8 cellular contexts compared by ENCODE assay signal in genomic region chr6:157020398-157021266, GRCh38.
DNase-seq lines count a peak whose midpoint lies in the region; ATAC-seq and TF ChIP-seq lines count a peak whose summit lies in the region.

No MANE protein-coding gene starts in this region.

- H3K27ac Mint-ChIP-seq in activated CD4-positive, alpha-beta memory T cell treated with anti-CD3 and anti-CD28 coated beads, Interleukin-2, amount 10 ng/mL, durations not matched to agents 7 days and 5 days = peak overlapping the region; percentile 100

- peaks cover 52% of the 10 kb centered on the region for H3K4me1 Mint-ChIP-seq in activated CD4-positive, alpha-beta memory T cell treated with anti-CD3 and anti-CD28 coated beads, Interleukin-2, amount 10 ng/mL, durations not matched to agents 7 days and 5 days

- CTCF ChIA-PET in activated CD4-positive, alpha-beta memory T cell treated with anti-CD3 and anti-CD28 coated beads, Interleukin-2, amount 10 ng/mL, durations not matched to agents 7 days and 5 days (lab: Charles Lee) = interaction anchor here (0.6 to 1.5 kb wide), 5 partner anchors 14 to 301 kb away, joined by 3 to 7 read pairs (median 4); no protein-coding TSS in a partner anchor

- no peak for TF ChIP-seq POLR2A in erythroblast (IDR thresholded peaks at IDR 0.05; ENCODE audit: low read length)

- peak; percentile 63 for DNase-seq in AG10803 (ENCODE audit: low read depth)
- peak; percentile 37 for DNase-seq in NCI-H446 treated with DMSO at 0.1 percent for 48 hours (lab: John Stamatoyannopoulos, UW)
- DNase-seq in activated CD4-positive, alpha-beta memory T cell treated with anti-CD3 and anti-CD28 coated beads, Interleukin-2, amount 10 ng/mL, durations not matched to agents 7 days and 5 days = peak; percentile 68
- DNase-seq in erythroblast (lab: John Stamatoyannopoulos, UW) = peak; percentile 82 to 87
- peak; percentile 75 for DNase-seq in myocyte (ENCODE audit: low read depth)

- H3K27ac ChIP-seq in subcutaneous abdominal adipose tissue (ENCODE audit: low read depth, low read length) = peak overlapping the region; percentile 96

- ATAC-seq in GM18520 (IDR thresholded peaks at IDR 0.05; ENCODE audit: unreplicated experiment) (peak; percentile 27), HG03060 (IDR thresholded peaks at IDR 0.05; ENCODE audit: low read depth, unreplicated experiment) (peak; percentile 9)

- H3K9ac ChIP-seq in subcutaneous abdominal adipose tissue (ENCODE audit: low read length in 5 of 5) = peak overlapping the region; percentile 19 to 97 (median 95)

- TF ChIP-seq CTCF in AG10803 (conservative IDR thresholded peaks at IDR 0.05; ENCODE audit: low read length) = no peak

- no peaks in the 10 kb centered on the region for H3K36me3 ChIP-seq in subcutaneous abdominal adipose tissue (ENCODE audit: control insufficient read depth in 5 of 5, insufficient read depth in 5 of 5, low read length in 5 of 5)

- peaks cover 4% of the 10 kb centered on the region for H3K9me3 Mint-ChIP-seq in activated CD4-positive, alpha-beta memory T cell treated with anti-CD3 and anti-CD28 coated beads, Interleukin-2, amount 10 ng/mL, durations not matched to agents 7 days and 5 days

- H3K4me3 Mint-ChIP-seq in activated CD4-positive, alpha-beta memory T cell treated with anti-CD3 and anti-CD28 coated beads, Interleukin-2, amount 10 ng/mL, durations not matched to agents 7 days and 5 days = peak overlapping the region; percentile 90

- H3K4me3 ChIP-seq in AG10803 (ENCODE audit: low read length) (peak overlapping the region; percentile 78), subcutaneous abdominal adipose tissue (ENCODE audit: low read depth in 1 of 5, low read length in 5 of 5) (peak overlapping the region; percentile 70 to 86 (median 81))

- POLR2A ChIA-PET in activated CD4-positive, alpha-beta memory T cell treated with anti-CD3 and anti-CD28 coated beads, Interleukin-2, amount 10 ng/mL, durations not matched to agents 7 days and 5 days (lab: Charles Lee) = interaction anchor here (0.6 to 4.4 kb wide), 28 partner anchors 9 to 1706 kb away, joined by 3 to 78 read pairs (median 4); partner anchors contain the start of genes ARID1B, TFB1M and TMEM242

- no peaks in the 10 kb centered on the region for H3K27me3 Mint-ChIP-seq in activated CD4-positive, alpha-beta memory T cell treated with anti-CD3 and anti-CD28 coated beads, Interleukin-2, amount 10 ng/mL, durations not matched to agents 7 days and 5 days

- peaks cover 7% of the 10 kb centered on the region for H3K36me3 Mint-ChIP-seq in activated CD4-positive, alpha-beta memory T cell treated with anti-CD3 and anti-CD28 coated beads, Interleukin-2, amount 10 ng/mL, durations not matched to agents 7 days and 5 days (ENCODE audit: low read depth)

- peaks cover 0 to 4% (median 0%) of the 10 kb centered on the region in 5 donors for H3K9me3 ChIP-seq in subcutaneous abdominal adipose tissue (ENCODE audit: control insufficient read depth in 5 of 5, low read length in 5 of 5)

- H3K4me1 ChIP-seq in subcutaneous abdominal adipose tissue (ENCODE audit: control insufficient read depth in 5 of 5, insufficient read depth in 5 of 5, low read length in 5 of 5) = peaks cover 0 to 23% (median 18%) of the 10 kb centered on the region in 5 donors

- no peaks in the 10 kb centered on the region for H3K27me3 ChIP-seq in subcutaneous abdominal adipose tissue (ENCODE audit: control insufficient read depth in 5 of 5, insufficient read depth in 4 of 5, low read length in 5 of 5)

Comparison
In these comparisons a context has a peak if more than half of its experiments do, and no peak if none do; other contexts are left out.
1. Peak in every context shown above with its lines: DNase-seq, ATAC-seq, H3K4me3 ChIP-seq and H3K27ac ChIP-seq.